Comparison of ENCODE assay signal across 24 cellular contexts in the genomic region with DNA sequence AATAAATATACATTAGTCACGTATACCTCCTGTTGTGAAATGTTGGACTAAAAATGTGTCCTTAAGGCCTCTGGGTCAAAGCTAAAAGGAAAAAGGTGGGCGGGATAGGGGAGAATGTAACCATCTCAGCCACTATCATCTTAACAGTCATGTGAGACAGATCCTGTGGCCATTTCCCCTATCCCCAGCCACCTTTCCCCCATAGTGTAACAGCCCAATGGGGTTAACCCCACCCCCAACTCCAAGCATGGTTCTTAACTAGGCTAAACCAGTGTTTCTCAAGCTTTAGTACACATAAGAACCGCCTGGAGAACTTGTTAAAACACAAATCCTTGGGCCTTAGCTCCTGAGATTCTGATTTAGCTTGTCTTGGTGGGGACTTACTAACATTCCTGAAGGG.
"Had no signal": no experiment of that assay in that cellular context is flagged by ENCODE, and none has a peak within 500 bp of the region (broad histone marks: within the 10 kb centered on the region; RNA-seq: fewer than 3 reads in every experiment).

No MANE protein-coding gene starts in this region.

- DNase-seq: colonic mucosa; cortex of kidney; effector CD8-positive, alpha-beta T cell; effector memory CD8-positive, alpha-beta T cell; endodermal cell; erythroblast; esophagus squamous epithelium; foreskin fibroblast; foreskin melanocyte; gastrocnemius medialis; glutamatergic neuron; head of caudate nucleus; heart right ventricle; hippocampal formation; left cardiac atrium; left ventricle myocardium superior; mammary epithelial cell; mesendoderm; midbrain; naive thymus-derived CD4-positive, alpha-beta T cell had no signal

- ATAC-seq: effector memory CD8-positive, alpha-beta T cell; esophagus mucosa; gastrocnemius medialis; heart right ventricle; left cardiac atrium; left lung; left ventricle myocardium superior; naive thymus-derived CD4-positive, alpha-beta T cell had no signal

- H3K27ac ChIP-seq: colonic mucosa, epithelial cell of prostate, esophagus squamous epithelium, gastrocnemius medialis, heart right ventricle, left lung had no signal

- H3K4me3 ChIP-seq: colonic mucosa, esophagus squamous epithelium, gastrocnemius medialis, heart right ventricle, left lung, lung had no signal

- H3K36me3 ChIP-seq: colonic mucosa, esophagus squamous epithelium, gastrocnemius medialis, heart right ventricle, left lung had no signal

- H3K4me1 ChIP-seq: colonic mucosa, esophagus squamous epithelium, gastrocnemius medialis had no signal

- H3K9me3 ChIP-seq: colonic mucosa, esophagus squamous epithelium, gastrocnemius medialis, heart right ventricle, left lung had no signal

- H3K27me3 ChIP-seq: colonic mucosa, esophagus squamous epithelium, gastrocnemius medialis, heart right ventricle, left lung had no signal
